17 cellular contexts compared by ENCODE assay signal in the genomic region with DNA sequence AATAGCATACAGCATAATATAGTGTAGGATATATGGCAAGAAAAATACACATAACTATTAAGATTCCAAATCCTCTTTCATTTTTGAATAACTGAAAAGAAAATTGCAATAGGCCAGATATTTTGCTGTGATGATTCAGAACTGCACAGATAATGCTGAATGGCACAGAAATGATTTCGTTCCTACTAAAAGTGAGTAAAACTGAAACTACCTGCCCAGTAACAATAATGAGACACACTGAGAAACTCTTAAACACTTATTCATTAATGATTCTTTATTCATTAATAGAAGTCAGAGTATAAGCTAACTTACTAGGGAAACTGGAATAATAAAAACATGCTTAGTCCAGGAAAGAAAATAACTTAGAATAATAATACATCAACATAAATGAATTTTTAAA.
DNase-seq lines count a peak whose midpoint lies in the region; ATAC-seq and TF ChIP-seq lines count a peak whose summit lies in the region.
"Had no signal": no experiment of that assay in that cellular context is flagged by ENCODE, and none has a peak within 500 bp of the region (broad histone marks: within the 10 kb centered on the region; RNA-seq: fewer than 3 reads in every experiment).

No MANE protein-coding gene starts in this region.

- TF ChIP-seq CTCF in GM10266 (IDR thresholded peaks at IDR 0.05; ENCODE audit: control insufficient read depth, insufficient read depth, low read depth, missing control alignments), result no peak

- ATAC-seq in GM18520 (IDR thresholded peaks at IDR 0.05; ENCODE audit: unreplicated experiment) (peak; percentile 93), GM21381 (IDR thresholded peaks at IDR 0.05; ENCODE audit: unreplicated experiment) (peak; percentile 89), HG02943 (IDR thresholded peaks at IDR 0.05; ENCODE audit: low read depth, unreplicated experiment) (peak; percentile 92), HG03460 (IDR thresholded peaks at IDR 0.05; ENCODE audit: unreplicated experiment) (peak; percentile 99)

- no peak for DNase-seq in GM10266 (ENCODE audit: extremely low spot score)
- no peak for DNase-seq in activated effector memory CD4-positive, alpha-beta T cell treated with anti-CD3 and anti-CD28 coated beads, Interleukin-2, amount 50 U/mL, for 16 hours
- DNase-seq in activated CD4-positive, CD25-positive, alpha-beta regulatory T cell treated with anti-CD3 and anti-CD28 coated beads, Interleukin-2, amount 50 U/mL, for 72 hours, result no peak
- no peak for DNase-seq in NCI-H1048 (lab: John Stamatoyannopoulos, UW)
- DNase-seq: activated CD4-positive, alpha-beta T cell treated with anti-CD3 and anti-CD28 coated beads, Interleukin-2, amount 10 ng/mL, durations not matched to agents 24 days and 14 days; activated T-cell treated with anti-CD3 and anti-CD28 coated beads for 4 hours; effector CD4-positive, alpha-beta T cell; hypothalamus; NCI-H187 treated with DMSO at 0.1 percent for 48 hours; NCI-H510A treated with DMSO at 0.1 percent for 48 hours; SJCRH30; stimulated activated CD4-positive, alpha-beta T cell treated with anti-CD3 and anti-CD28 coated beads, Interleukin-4, amount 100 ng/mL, for 1 hour; T1000 had no signal
